In genomic region chr1:150619576-150620509, GRCh38 we compare ENCODE assay signal across 8 cellular contexts. TPM values are rescaled to one million over a fixed set of nuclear protein-coding genes. Genes with fewer than 3 reads are reported as not detected.
A peak's percentile ranks its signal among the peaks of the same experiment; 100 is the strongest.
DNase-seq lines count a peak whose midpoint lies in the region; ATAC-seq and TF ChIP-seq lines count a peak whose summit lies in the region.

No MANE protein-coding gene starts in this region.

- H3K36me3 ChIP-seq in BJ (ENCODE audit: control insufficient read depth, insufficient read depth, low read length) (peaks cover 2% of the 10 kb centered on the region), WERI-Rb-1 (peaks cover 91% of the 10 kb centered on the region)

- POLR2A ChIA-PET in BJ (lab: Charles Lee): interaction anchor here (0.6 to 1.1 kb wide), 2 partner anchors 10 to 204 kb away, joined by 3 to 11 read pairs; partner anchors contain the start of gene ENSA

- H3K4me1 ChIP-seq in foreskin keratinocyte: peaks cover 29% of the 10 kb centered on the region

- H3K4me3 ChIP-seq in BJ (ENCODE audit: low read depth, low read length) (no peak overlapping the region), WERI-Rb-1 (ENCODE audit: low read depth, low read length) (no peak overlapping the region), skeletal muscle cell (ENCODE audit: low read depth, low read length) (no peak overlapping the region)

- H3K9me3 ChIP-seq in WERI-Rb-1 (ENCODE audit: severe bottlenecking): no peaks in the 10 kb centered on the region

- H3K27me3 Mint-ChIP-seq in HFFc6 (ENCODE audit: insufficient read depth): peaks cover 4% of the 10 kb centered on the region

- peak overlapping the region; percentile 45 for H3K4me3 Mint-ChIP-seq in HFFc6

- peak overlapping the region; percentile 68 for H3K27ac Mint-ChIP-seq in HFFc6

- ATAC-seq in foreskin keratinocyte: no peak

- CTCF ChIA-PET in BJ (lab: Yijun Ruan, JAX): interaction anchor here (0.6 to 6.5 kb wide), 13 partner anchors 8 to 203 kb away, joined by 3 to 121 read pairs (median 7); partner anchors contain the start of genes CTSK, ENSA, MCL1 and TARS2

- H3K9me3 Mint-ChIP-seq in HFFc6: no peaks in the 10 kb centered on the region; the same call in 1 of the 2 replicates

- H3K27me3 ChIP-seq in BJ (ENCODE audit: control insufficient read depth, insufficient read depth, low read length): no peaks in the 10 kb centered on the region
- H3K27me3 ChIP-seq in WERI-Rb-1 (ENCODE audit: insufficient read depth, low read depth, severe bottlenecking): no peaks in the 10 kb centered on the region
- no peaks in the 10 kb centered on the region for H3K27me3 ChIP-seq in foreskin keratinocyte

- H3K27ac ChIP-seq in WERI-Rb-1 (no peak overlapping the region), foreskin keratinocyte (no peak overlapping the region)

- DNase-seq in BJ (ENCODE audit: low read depth): no peak
- peak; percentile 88 for DNase-seq in HFFc6
- DNase-seq in WERI-Rb-1: peak; percentile 47
- DNase-seq in foreskin keratinocyte: peak; percentile 54 to 73
- peak; percentile 59 for DNase-seq in skeletal muscle cell (ENCODE audit: low read depth)
- no peak for DNase-seq in stimulated activated CD4-positive, alpha-beta T cell treated with anti-CD3 and anti-CD28 coated beads, Interleukin-15, amount 100 ng/mL, for 24 hours
- DNase-seq in inferior parietal cortex (ENCODE audit: extremely low spot score): no peak
- no peak for DNase-seq in cerebellum (ENCODE audit: low spot score)

- H3K36me3 Mint-ChIP-seq in HFFc6 (ENCODE audit: low read depth): peaks cover 64% of the 10 kb centered on the region

- peak; percentile 41 for TF ChIP-seq CTCF in BJ (IDR thresholded peaks at IDR 0.05; ENCODE audit: insufficient read depth, low read depth, low read length)
- TF ChIP-seq CTCF in HFFc6 (IDR thresholded peaks at IDR 0.05): peak; percentile 66
- TF ChIP-seq CTCF in WERI-Rb-1 (IDR thresholded peaks at IDR 0.05; ENCODE audit: low read depth, low read length): peak; percentile 50
- peak; percentile 72 for TF ChIP-seq CTCF in foreskin keratinocyte (conservative IDR thresholded peaks at IDR 0.05)

- H3K4me1 Mint-ChIP-seq in HFFc6 (ENCODE audit: low read depth): peaks cover 62% of the 10 kb centered on the region

RNA-seq across cellular contexts. Expression of gene ENSA, which starts 9.6 kb away (rescaled TPM):
- polyA plus RNA-seq in BJ (2011; rRNA removed): 35.8 and 47.2 TPM in 2 replicates
- 11.8 and 26.8 TPM in 2 replicates for polyA minus RNA-seq in BJ (2011; rRNA and poly(A)+ RNA removed)
- 100 to 1,000 TPM; 111 to 124 (median 119) TPM for total RNA-seq in HFFc6 (2021; fragmentation: NEBNext Ultra II Directional; extraction: Animal tissue kit (Norgen Biotek cat#: 25700))
- total RNA-seq in foreskin keratinocyte: 123 and 144 TPM in 2 replicates
- polyA plus RNA-seq in foreskin keratinocyte: 159 and 211 TPM in 2 replicates
- total RNA-seq in cerebellum: 102 TPM

RNA-seq across cellular contexts. Expression of gene MCL1, which starts 40.4 kb away (rescaled TPM):
- polyA plus RNA-seq in BJ (2011; rRNA removed) (45.4 and 80.5 TPM in 2 replicates), foreskin keratinocyte (81.0 and 98.8 TPM in 2 replicates)
- polyA minus RNA-seq in BJ (2011; rRNA and poly(A)+ RNA removed): 69.5 and 71.5 TPM in 2 replicates
- 100 to 1,000 TPM; 155 to 170 (median 164) TPM for total RNA-seq in HFFc6 (2021; fragmentation: NEBNext Ultra II Directional; extraction: Animal tissue kit (Norgen Biotek cat#: 25700))
- total RNA-seq in foreskin keratinocyte (180 and 202 TPM in 2 replicates), cerebellum (86.7 TPM)

Comparison
In these comparisons a context has a peak if more than half of its experiments do, and no peak if none do; other contexts are left out.
1. DNase-seq: peak in HFFc6 (single experiment), WERI-Rb-1 (single experiment), foreskin keratinocyte (2 of 2) and skeletal muscle cell (single experiment); none in BJ (single experiment), stimulated activated CD4-positive, alpha-beta T cell treated with anti-CD3 and anti-CD28 coated beads, Interleukin-15, amount 100 ng/mL, for 24 hours (single experiment), inferior parietal cortex (single experiment) and cerebellum (single experiment).
2. Peak in every context shown above with its lines, with median percentiles within 50 percentile points of each other: CTCF ChIP-seq.